Comparison of ENCODE assay signal across 1 cellular context in the genomic region with DNA sequence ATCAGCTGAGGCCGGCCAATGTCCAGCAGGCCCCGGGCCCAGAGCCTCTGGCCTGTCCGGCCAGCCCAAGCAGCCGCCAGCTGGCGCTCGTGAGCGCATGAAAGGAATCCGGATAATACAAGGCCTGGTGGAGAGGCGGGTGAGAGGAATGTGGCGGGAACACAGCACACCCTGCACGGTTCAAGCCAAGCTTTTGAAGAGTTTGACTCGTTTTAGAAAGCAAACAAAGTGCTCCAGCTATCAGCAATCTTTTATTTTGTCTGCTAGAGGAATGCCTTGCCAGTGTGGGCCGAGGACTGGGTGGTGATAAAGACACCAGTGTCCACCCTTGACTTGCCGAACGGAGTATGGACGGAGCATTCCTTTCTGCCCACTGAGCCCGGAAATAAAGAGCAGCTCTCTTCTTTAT.
TF ChIP-seq lines count a peak whose summit lies in the region.

No MANE protein-coding gene starts in this region.

TF ChIP-seq in HepG2, 621 proteins besides CTCF, POLR2A, EP300 and RAD21 (continued from another document and continues in another):
- TF ChIP-seq, protein P1, sequence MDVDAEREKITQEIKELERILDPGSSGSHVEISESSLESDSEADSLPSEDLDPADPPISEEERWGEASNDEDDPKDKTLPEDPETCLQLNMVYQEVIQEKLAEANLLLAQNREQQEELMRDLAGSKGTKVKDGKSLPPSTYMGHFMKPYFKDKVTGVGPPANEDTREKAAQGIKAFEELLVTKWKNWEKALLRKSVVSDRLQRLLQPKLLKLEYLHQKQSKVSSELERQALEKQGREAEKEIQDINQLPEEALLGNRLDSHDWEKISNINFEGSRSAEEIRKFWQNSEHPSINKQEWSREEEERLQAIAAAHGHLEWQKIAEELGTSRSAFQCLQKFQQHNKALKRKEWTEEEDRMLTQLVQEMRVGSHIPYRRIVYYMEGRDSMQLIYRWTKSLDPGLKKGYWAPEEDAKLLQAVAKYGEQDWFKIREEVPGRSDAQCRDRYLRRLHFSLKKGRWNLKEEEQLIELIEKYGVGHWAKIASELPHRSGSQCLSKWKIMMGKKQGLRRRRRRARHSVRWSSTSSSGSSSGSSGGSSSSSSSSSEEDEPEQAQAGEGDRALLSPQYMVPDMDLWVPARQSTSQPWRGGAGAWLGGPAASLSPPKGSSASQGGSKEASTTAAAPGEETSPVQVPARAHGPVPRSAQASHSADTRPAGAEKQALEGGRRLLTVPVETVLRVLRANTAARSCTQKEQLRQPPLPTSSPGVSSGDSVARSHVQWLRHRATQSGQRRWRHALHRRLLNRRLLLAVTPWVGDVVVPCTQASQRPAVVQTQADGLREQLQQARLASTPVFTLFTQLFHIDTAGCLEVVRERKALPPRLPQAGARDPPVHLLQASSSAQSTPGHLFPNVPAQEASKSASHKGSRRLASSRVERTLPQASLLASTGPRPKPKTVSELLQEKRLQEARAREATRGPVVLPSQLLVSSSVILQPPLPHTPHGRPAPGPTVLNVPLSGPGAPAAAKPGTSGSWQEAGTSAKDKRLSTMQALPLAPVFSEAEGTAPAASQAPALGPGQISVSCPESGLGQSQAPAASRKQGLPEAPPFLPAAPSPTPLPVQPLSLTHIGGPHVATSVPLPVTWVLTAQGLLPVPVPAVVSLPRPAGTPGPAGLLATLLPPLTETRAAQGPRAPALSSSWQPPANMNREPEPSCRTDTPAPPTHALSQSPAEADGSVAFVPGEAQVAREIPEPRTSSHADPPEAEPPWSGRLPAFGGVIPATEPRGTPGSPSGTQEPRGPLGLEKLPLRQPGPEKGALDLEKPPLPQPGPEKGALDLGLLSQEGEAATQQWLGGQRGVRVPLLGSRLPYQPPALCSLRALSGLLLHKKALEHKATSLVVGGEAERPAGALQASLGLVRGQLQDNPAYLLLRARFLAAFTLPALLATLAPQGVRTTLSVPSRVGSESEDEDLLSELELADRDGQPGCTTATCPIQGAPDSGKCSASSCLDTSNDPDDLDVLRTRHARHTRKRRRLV (CRISPR knock-in tag; IDR thresholded peaks at IDR 0.05): 0 out of 2 replicates have a peak, but pooled peaks have one; percentile 44
- TF ChIP-seq, protein P2, sequence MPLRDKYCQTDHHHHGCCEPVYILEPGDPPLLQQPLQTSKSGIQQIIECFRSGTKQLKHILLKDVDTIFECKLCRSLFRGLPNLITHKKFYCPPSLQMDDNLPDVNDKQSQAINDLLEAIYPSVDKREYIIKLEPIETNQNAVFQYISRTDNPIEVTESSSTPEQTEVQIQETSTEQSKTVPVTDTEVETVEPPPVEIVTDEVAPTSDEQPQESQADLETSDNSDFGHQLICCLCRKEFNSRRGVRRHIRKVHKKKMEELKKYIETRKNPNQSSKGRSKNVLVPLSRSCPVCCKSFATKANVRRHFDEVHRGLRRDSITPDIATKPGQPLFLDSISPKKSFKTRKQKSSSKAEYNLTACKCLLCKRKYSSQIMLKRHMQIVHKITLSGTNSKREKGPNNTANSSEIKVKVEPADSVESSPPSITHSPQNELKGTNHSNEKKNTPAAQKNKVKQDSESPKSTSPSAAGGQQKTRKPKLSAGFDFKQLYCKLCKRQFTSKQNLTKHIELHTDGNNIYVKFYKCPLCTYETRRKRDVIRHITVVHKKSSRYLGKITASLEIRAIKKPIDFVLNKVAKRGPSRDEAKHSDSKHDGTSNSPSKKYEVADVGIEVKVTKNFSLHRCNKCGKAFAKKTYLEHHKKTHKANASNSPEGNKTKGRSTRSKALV (CRISPR knock-in tag; IDR thresholded peaks at IDR 0.05): peak; percentile 68; the same call in 1 of the 2 replicates
- TF ChIP-seq ZNF234 (CRISPR knock-in tag; conservative IDR thresholded peaks at IDR 0.05): no peak
- TF ChIP-seq, protein P3, sequence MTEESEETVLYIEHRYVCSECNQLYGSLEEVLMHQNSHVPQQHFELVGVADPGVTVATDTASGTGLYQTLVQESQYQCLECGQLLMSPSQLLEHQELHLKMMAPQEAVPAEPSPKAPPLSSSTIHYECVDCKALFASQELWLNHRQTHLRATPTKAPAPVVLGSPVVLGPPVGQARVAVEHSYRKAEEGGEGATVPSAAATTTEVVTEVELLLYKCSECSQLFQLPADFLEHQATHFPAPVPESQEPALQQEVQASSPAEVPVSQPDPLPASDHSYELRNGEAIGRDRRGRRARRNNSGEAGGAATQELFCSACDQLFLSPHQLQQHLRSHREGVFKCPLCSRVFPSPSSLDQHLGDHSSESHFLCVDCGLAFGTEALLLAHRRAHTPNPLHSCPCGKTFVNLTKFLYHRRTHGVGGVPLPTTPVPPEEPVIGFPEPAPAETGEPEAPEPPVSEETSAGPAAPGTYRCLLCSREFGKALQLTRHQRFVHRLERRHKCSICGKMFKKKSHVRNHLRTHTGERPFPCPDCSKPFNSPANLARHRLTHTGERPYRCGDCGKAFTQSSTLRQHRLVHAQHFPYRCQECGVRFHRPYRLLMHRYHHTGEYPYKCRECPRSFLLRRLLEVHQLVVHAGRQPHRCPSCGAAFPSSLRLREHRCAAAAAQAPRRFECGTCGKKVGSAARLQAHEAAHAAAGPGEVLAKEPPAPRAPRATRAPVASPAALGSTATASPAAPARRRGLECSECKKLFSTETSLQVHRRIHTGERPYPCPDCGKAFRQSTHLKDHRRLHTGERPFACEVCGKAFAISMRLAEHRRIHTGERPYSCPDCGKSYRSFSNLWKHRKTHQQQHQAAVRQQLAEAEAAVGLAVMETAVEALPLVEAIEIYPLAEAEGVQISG (CRISPR knock-in tag; IDR thresholded peaks at IDR 0.05): peak; percentile 81
- peak; percentile 56; the same call in 1 of the 2 replicates for TF ChIP-seq ZNF335 (CRISPR knock-in tag; IDR thresholded peaks at IDR 0.05)
- TF ChIP-seq NCOR1 (IDR thresholded peaks at IDR 0.05; ENCODE audit: borderline replicate concordance, low read length): no peak
- peak; percentile 71 for TF ChIP-seq SIX1 (CRISPR knock-in tag; IDR thresholded peaks at IDR 0.05; ENCODE audit: borderline replicate concordance)
- peak; percentile 97 for TF ChIP-seq TFDP2 (CRISPR knock-in tag; IDR thresholded peaks at IDR 0.05)
- TF ChIP-seq, protein P4, sequence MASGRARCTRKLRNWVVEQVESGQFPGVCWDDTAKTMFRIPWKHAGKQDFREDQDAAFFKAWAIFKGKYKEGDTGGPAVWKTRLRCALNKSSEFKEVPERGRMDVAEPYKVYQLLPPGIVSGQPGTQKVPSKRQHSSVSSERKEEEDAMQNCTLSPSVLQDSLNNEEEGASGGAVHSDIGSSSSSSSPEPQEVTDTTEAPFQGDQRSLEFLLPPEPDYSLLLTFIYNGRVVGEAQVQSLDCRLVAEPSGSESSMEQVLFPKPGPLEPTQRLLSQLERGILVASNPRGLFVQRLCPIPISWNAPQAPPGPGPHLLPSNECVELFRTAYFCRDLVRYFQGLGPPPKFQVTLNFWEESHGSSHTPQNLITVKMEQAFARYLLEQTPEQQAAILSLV (CRISPR knock-in tag; IDR thresholded peaks at IDR 0.05; ENCODE audit: borderline replicate concordance): no peak
- no peak for TF ChIP-seq IRF1 (CRISPR knock-in tag; IDR thresholded peaks at IDR 0.05; ENCODE audit: low read depth)
- no peak for TF ChIP-seq ZNF468 (CRISPR knock-in tag; IDR thresholded peaks at IDR 0.05)
- TF ChIP-seq ADNP (CRISPR knock-in tag; IDR thresholded peaks at IDR 0.05): no peak; the same call in 1 of the 2 replicates
- TF ChIP-seq ATF3 (CRISPR knock-in tag; IDR thresholded peaks at IDR 0.05): peak; percentile 45; the same call in 1 of the 2 replicates
- TF ChIP-seq PAWR (CRISPR knock-in tag; IDR thresholded peaks at IDR 0.05; ENCODE audit: borderline replicate concordance): no peak
- TF ChIP-seq SETDB1 (CRISPR knock-in tag; IDR thresholded peaks at IDR 0.05; ENCODE audit: borderline replicate concordance): no peak
- no peak; the same call in 1 of the 2 replicates for TF ChIP-seq HNF1A (IDR thresholded peaks at IDR 0.05; ENCODE audit: low read depth)
- TF ChIP-seq HNF1A (CRISPR knock-in tag; IDR thresholded peaks at IDR 0.05; ENCODE audit: borderline replicate concordance): peak; percentile 77; the same call in 1 of the 2 replicates
- TF ChIP-seq ZNF44 (CRISPR knock-in tag; IDR thresholded peaks at IDR 0.05): no peak
- TF ChIP-seq, protein P5, sequence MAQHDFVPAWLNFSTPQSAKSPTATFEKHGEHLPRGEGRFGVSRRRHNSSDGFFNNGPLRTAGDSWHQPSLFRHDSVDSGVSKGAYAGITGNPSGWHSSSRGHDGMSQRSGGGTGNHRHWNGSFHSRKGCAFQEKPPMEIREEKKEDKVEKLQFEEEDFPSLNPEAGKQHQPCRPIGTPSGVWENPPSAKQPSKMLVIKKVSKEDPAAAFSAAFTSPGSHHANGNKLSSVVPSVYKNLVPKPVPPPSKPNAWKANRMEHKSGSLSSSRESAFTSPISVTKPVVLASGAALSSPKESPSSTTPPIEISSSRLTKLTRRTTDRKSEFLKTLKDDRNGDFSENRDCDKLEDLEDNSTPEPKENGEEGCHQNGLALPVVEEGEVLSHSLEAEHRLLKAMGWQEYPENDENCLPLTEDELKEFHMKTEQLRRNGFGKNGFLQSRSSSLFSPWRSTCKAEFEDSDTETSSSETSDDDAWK (CRISPR knock-in tag; IDR thresholded peaks at IDR 0.05): no peak
- TF ChIP-seq SP5 (CRISPR knock-in tag; IDR thresholded peaks at IDR 0.05; ENCODE audit: borderline replicate concordance, low read depth): peak; percentile 40; the same call in 1 of the 2 replicates
- TF ChIP-seq, protein P6, sequence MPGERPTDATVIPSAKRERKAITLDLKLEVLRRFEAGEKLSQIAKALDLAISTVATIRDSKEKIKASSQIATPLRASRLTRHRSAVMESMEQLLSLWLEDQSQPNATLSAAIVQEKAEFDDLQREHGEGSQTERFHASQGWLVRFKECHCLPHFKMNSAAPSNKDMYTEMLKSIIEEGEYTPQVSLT (CRISPR knock-in tag; IDR thresholded peaks at IDR 0.05; ENCODE audit: borderline replicate concordance, low read depth): no peak
- no peak for TF ChIP-seq ZNF484 (CRISPR knock-in tag; IDR thresholded peaks at IDR 0.05; ENCODE audit: borderline replicate concordance, low read depth)
- 0 out of 2 replicates have a peak, but pooled peaks have one; percentile 84 for TF ChIP-seq MYNN (CRISPR knock-in tag; IDR thresholded peaks at IDR 0.05; ENCODE audit: low read depth)
- no peak; the same call in 1 of the 2 replicates for TF ChIP-seq KLF9 (CRISPR knock-in tag; IDR thresholded peaks at IDR 0.05; ENCODE audit: low read depth)
- TF ChIP-seq TARDBP (CRISPR knock-in tag; IDR thresholded peaks at IDR 0.05): peak; percentile 83
- TF ChIP-seq SNAPC2 (CRISPR knock-in tag; IDR thresholded peaks at IDR 0.05): no peak
- peak; percentile 80 for TF ChIP-seq BCL6 (CRISPR knock-in tag; IDR thresholded peaks at IDR 0.05)
- no peak for TF ChIP-seq TMF1 (CRISPR knock-in tag; IDR thresholded peaks at IDR 0.05; ENCODE audit: low read depth)
- no peak for TF ChIP-seq NR1H2 (CRISPR knock-in tag; IDR thresholded peaks at IDR 0.05; ENCODE audit: borderline replicate concordance, low read depth)
- TF ChIP-seq JUN (CRISPR knock-in tag; IDR thresholded peaks at IDR 0.05): no peak
- no peak for TF ChIP-seq FOXK2 (IDR thresholded peaks at IDR 0.05)
- no peak for TF ChIP-seq ZBTB42 (CRISPR knock-in tag; IDR thresholded peaks at IDR 0.05)
- TF ChIP-seq HNF4A (CRISPR knock-in tag; IDR thresholded peaks at IDR 0.05): peak; percentile 64
- TF ChIP-seq CC2D1A (CRISPR knock-in tag; IDR thresholded peaks at IDR 0.05): no peak
- TF ChIP-seq ZBTB25 (CRISPR knock-in tag; IDR thresholded peaks at IDR 0.05): peak; percentile 77; the same call in 1 of the 2 replicates
